9 cellular contexts compared by ENCODE assay signal in the genomic region with DNA sequence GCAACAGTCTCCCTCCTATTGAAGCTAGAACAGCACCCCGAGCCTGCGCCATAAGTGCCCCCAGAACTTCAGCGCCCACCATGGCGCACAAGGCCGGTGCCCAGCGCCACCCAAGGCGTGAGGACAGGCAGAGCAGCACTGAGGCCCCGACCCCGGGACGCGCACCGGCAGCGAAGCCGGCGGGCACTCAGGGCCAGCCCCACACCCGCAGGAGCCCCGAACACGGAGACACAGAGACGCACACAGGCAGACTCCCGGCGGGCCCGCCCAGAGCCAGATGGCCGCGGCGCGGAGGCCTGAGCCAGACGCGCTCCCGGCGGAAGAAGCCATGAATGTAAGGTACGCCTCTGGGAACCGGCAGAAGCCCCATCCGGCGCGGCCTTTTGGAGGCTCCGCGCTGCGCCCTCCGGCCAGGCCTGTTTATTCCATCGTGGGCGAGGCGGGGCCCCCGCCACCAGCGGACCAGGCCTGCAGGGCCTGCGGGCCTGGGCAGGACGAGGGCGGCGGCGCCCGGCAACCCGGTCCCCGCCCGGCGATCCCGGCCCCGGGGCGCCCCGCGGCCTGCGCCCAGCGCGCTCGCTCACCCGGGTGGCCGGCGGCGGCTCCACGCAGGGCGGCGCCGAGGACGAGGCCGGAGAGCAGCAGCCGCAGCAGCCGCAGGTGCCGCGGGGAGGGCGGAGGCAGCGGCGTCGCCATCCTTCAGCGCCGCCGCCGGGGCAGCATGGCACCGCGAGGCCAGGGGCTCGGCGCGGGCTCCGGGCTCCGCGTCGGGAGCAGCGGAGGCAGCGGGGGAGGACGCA. TPM values are rescaled to one million over a fixed set of nuclear protein-coding genes. Genes with fewer than 3 reads are reported as not detected.
DNase-seq lines count a peak whose midpoint lies in the region; ATAC-seq and TF ChIP-seq lines count a peak whose summit lies in the region.
"Had no signal": no experiment of that assay in that cellular context is flagged by ENCODE, and none has a peak within 500 bp of the region (broad histone marks: within the 10 kb centered on the region; RNA-seq: fewer than 3 reads in every experiment).

No MANE protein-coding gene starts in this region.

- H3K4me3 Mint-ChIP-seq in T-helper 1 cell treated with Interleukin-12 subunit alpha and Interleukin-12 subunit beta and Interleukin-4 antibody, amounts not matched to agents 30 μg/mL and 1 μg/mL, for 36 hours = peak overlapping the region; percentile 78
- H3K4me3 Mint-ChIP-seq in neural progenitor cell = peak overlapping the region; percentile 87

- intact Hi-C loops in esophagus squamous epithelium (cut with DNase I) = loop anchor here (5.0 kb wide), 1 partner anchor 258 kb away; no protein-coding TSS in a partner anchor

- no peak overlapping the region for H2AFZ ChIP-seq in SU-DHL-6 (ENCODE audit: low read depth, low read length, severe bottlenecking)
- H2AFZ ChIP-seq in neural progenitor cell (replicated peaks) = peak overlapping the region; percentile 95

- H3K79me2 ChIP-seq in SU-DHL-6 (ENCODE audit: insufficient read depth, low read length) (no peaks in the 10 kb centered on the region), neural progenitor cell (ENCODE audit: low read depth) (no peaks in the 10 kb centered on the region)

- no peaks in the 10 kb centered on the region for H3K36me3 Mint-ChIP-seq in T-helper 1 cell treated with Interleukin-12 subunit alpha and Interleukin-12 subunit beta and Interleukin-4 antibody, amounts not matched to agents 30 μg/mL and 1 μg/mL, for 36 hours (ENCODE audit: low read depth)
- H3K36me3 Mint-ChIP-seq in neural progenitor cell = no peaks in the 10 kb centered on the region

- ATAC-seq in GM18498 (IDR thresholded peaks at IDR 0.05; ENCODE audit: unreplicated experiment) (no peak), left lobe of liver (no peak)

- H3K9me3 Mint-ChIP-seq in T-helper 1 cell treated with Interleukin-12 subunit alpha and Interleukin-12 subunit beta and Interleukin-4 antibody, amounts not matched to agents 30 μg/mL and 1 μg/mL, for 36 hours = no peaks in the 10 kb centered on the region
- no peaks in the 10 kb centered on the region for H3K9me3 Mint-ChIP-seq in neural progenitor cell

- no peak for TF ChIP-seq POLR2A in esophagus squamous epithelium (IDR thresholded peaks at IDR 0.05)

- H3K27me3 Mint-ChIP-seq in T-helper 1 cell treated with Interleukin-12 subunit alpha and Interleukin-12 subunit beta and Interleukin-4 antibody, amounts not matched to agents 30 μg/mL and 1 μg/mL, for 36 hours (ENCODE audit: low read depth) = peaks cover 34% of the 10 kb centered on the region
- peaks cover 32% of the 10 kb centered on the region for H3K27me3 Mint-ChIP-seq in neural progenitor cell (ENCODE audit: insufficient read depth, low read depth)

- peaks cover 3% of the 10 kb centered on the region for H3K4me1 Mint-ChIP-seq in T-helper 1 cell treated with Interleukin-12 subunit alpha and Interleukin-12 subunit beta and Interleukin-4 antibody, amounts not matched to agents 30 μg/mL and 1 μg/mL, for 36 hours (ENCODE audit: low read depth)
- peaks cover 4% of the 10 kb centered on the region for H3K4me1 Mint-ChIP-seq in neural progenitor cell

- H3K9me3 ChIP-seq in SU-DHL-6 (ENCODE audit: insufficient read depth, low read length) (no peaks in the 10 kb centered on the region), esophagus squamous epithelium (no peaks in the 10 kb centered on the region), neural progenitor cell (ENCODE audit: low read depth) (no peaks in the 10 kb centered on the region)

- H3K27ac Mint-ChIP-seq in T-helper 1 cell treated with Interleukin-12 subunit alpha and Interleukin-12 subunit beta and Interleukin-4 antibody, amounts not matched to agents 30 μg/mL and 1 μg/mL, for 36 hours = no peak overlapping the region
- no peak overlapping the region for H3K27ac Mint-ChIP-seq in neural progenitor cell

- no peaks in the 10 kb centered on the region for H3K9me2 ChIP-seq in SU-DHL-6 (replicated peaks; ENCODE audit: insufficient read depth, low read length)

- H3K4me2 ChIP-seq in SU-DHL-6 (ENCODE audit: low read depth, low read length, poor library complexity, severe bottlenecking) (peak overlapping the region; percentile 18), neural progenitor cell (peak overlapping the region; percentile 96)

- H4K20me1 ChIP-seq in SU-DHL-6 (ENCODE audit: low read depth, low read length) (no peaks in the 10 kb centered on the region), neural progenitor cell (ENCODE audit: low read depth) (peaks cover 65% of the 10 kb centered on the region)

- H3K4me1 ChIP-seq in esophagus squamous epithelium (peaks cover 24 to 62% (median 33%) of the 10 kb centered on the region in 3 donors), neural progenitor cell (peaks cover 6% of the 10 kb centered on the region)

- DNase-seq in T-helper 1 cell (no peak), esophagus squamous epithelium (lab: John Stamatoyannopoulos, UW) (no peak), neural progenitor cell (ENCODE audit: low spot score) (peak; percentile 76), left lobe of liver (ENCODE audit: low spot score) (no peak), glomerular visceral epithelial cell (ENCODE audit: extremely low spot score) (no peak)

- H3K36me3 ChIP-seq in SU-DHL-6 (ENCODE audit: low read length) = no peaks in the 10 kb centered on the region
- peaks cover 0 to 3% (median 0%) of the 10 kb centered on the region in 3 donors for H3K36me3 ChIP-seq in esophagus squamous epithelium
- no peaks in the 10 kb centered on the region for H3K36me3 ChIP-seq in neural progenitor cell

- H3K4me3 ChIP-seq in SU-DHL-6 (ENCODE audit: insufficient read depth, low read length, poor library complexity, severe bottlenecking) = no peak overlapping the region
- H3K4me3 ChIP-seq in esophagus squamous epithelium = peak overlapping the region; percentile 35 to 76 (median 54)
- H3K4me3 ChIP-seq in neural progenitor cell = peak overlapping the region; percentile 72

- H3K9ac ChIP-seq in SU-DHL-6 (ENCODE audit: low read length) (no peak overlapping the region), neural progenitor cell (no peak overlapping the region)

- no peak for TF ChIP-seq CTCF in SU-DHL-6 (IDR thresholded peaks at IDR 0.05; ENCODE audit: insufficient read depth, low read length, poor library complexity, severe bottlenecking)
- TF ChIP-seq CTCF in esophagus squamous epithelium (IDR thresholded peaks at IDR 0.05) = no peak
- TF ChIP-seq CTCF in neural progenitor cell (IDR thresholded peaks at IDR 0.05) = no peak

- WGBS in esophagus squamous epithelium, 2 donors = 0 to 2% methylated on average over 3 to 24 of the region's 97 CpGs

- no peaks in the 10 kb centered on the region for H3F3A ChIP-seq in SU-DHL-6 (ENCODE audit: insufficient read depth)
- H3F3A ChIP-seq in neural progenitor cell (ENCODE audit: low read depth) = peaks cover 5% of the 10 kb centered on the region

- H3K27ac ChIP-seq in SU-DHL-6 (ENCODE audit: low read depth, low read length) (no peak overlapping the region), esophagus squamous epithelium (peak overlapping the region; percentile 44 to 86 (median 66)), neural progenitor cell (no peak overlapping the region)

- H3K27me3 ChIP-seq in SU-DHL-6 (ENCODE audit: low read length) = no peaks in the 10 kb centered on the region
- H3K27me3 ChIP-seq in esophagus squamous epithelium = peaks cover 0 to 73% (median 21%) of the 10 kb centered on the region in 4 donors
- peaks cover 62% of the 10 kb centered on the region for H3K27me3 ChIP-seq in neural progenitor cell

RNA-seq across cellular contexts. Expression of gene NPDC1, which starts 0.5 kb away (rescaled TPM):
- total RNA-seq in esophagus squamous epithelium (10 to 100 TPM; 11.9 to 45.2 (median 20.3) TPM), neural progenitor cell (ENCODE audit: low replicate concordance) (3.8 and 31.3 TPM in 2 replicates), left lobe of liver (16.6 TPM)

RNA-seq across cellular contexts. Expression of gene ENTPD2, which starts 8.4 kb away (rescaled TPM):
- total RNA-seq in esophagus squamous epithelium (1 to 10 TPM in 2 of 4 donors, under 1 TPM in 2; 0.47 to 1.3 (median 0.86) TPM), neural progenitor cell (ENCODE audit: low replicate concordance) (not detected in 2 replicates), left lobe of liver (1.7 TPM)
- total RNA-seq: subcutaneous adipose tissue had no signal

RNA-seq across cellular contexts. Expression of gene FUT7, which starts 13.6 kb away (rescaled TPM):
- total RNA-seq in esophagus squamous epithelium (under 1 TPM in 3 of 4 donors, not detected in 1; 0.13 to 0.38 (median 0.21) TPM), neural progenitor cell (ENCODE audit: low replicate concordance) (not detected in 2 replicates), left lobe of liver (0.08 TPM)

RNA-seq across cellular contexts. Expression of gene ABCA2, which starts 17.5 kb away (rescaled TPM):
- total RNA-seq in esophagus squamous epithelium = 10 to 100 TPM in 2 of 4 donors, 1 to 10 TPM in 2; 3.5 to 14.7 (median 7.6) TPM
- 2.7 and 19.7 TPM in 2 replicates for total RNA-seq in neural progenitor cell (ENCODE audit: low replicate concordance)
- 61.2 TPM for total RNA-seq in left lobe of liver

RNA-seq across cellular contexts. Expression of gene SAPCD2, which starts 24.9 kb away (rescaled TPM):
- total RNA-seq in esophagus squamous epithelium (10 to 100 TPM in 3 of 4 donors, 1 to 10 TPM in 1; 8.2 to 21.2 (median 14.7) TPM), neural progenitor cell (ENCODE audit: low replicate concordance) (5.7 and 27.7 TPM in 2 replicates), left lobe of liver (0.15 TPM)

Comparison
In these comparisons a context has a peak if more than half of its experiments do, and no peak if none do; other contexts are left out.
1. H3K27ac ChIP-seq: peak in esophagus squamous epithelium (4 of 4); none in SU-DHL-6 (single experiment) and neural progenitor cell (single experiment).